39 cellular contexts compared by ENCODE assay signal in the genomic region with DNA sequence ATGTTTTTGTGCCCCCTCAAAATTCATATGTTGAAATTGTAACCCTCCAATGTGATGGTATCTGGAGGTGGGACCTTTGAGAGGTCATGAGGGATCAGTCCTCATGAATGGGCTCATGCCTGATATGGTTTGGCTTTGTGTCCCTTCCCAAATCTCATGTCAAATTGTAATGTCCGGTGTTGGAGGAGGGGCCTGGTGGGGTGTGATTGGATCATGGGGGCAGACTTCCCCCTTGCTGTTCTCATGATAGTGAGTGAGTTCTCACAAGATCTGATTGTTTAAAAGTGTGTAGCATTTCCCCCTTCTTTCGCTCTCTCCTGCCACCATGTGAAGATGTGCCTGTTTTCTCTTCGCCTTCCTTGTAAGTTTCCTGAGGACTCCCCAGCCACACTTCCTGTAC. TPM values are rescaled to one million over a fixed set of nuclear protein-coding genes. Genes with fewer than 3 reads are reported as not detected.
"Had no signal": no experiment of that assay in that cellular context is flagged by ENCODE, and none has a peak within 500 bp of the region (broad histone marks: within the 10 kb centered on the region; RNA-seq: fewer than 3 reads in every experiment).

No MANE protein-coding gene starts in this region.

- H3K9me3 Mint-ChIP-seq: central memory CD8-positive, alpha-beta T cell had no signal

- H3K27ac Mint-ChIP-seq: activated naive CD4-positive, alpha-beta T cell treated with anti-CD3 and anti-CD28 coated beads for 36 hours; activated naive CD4-positive, alpha-beta T cell treated with anti-CD3 and anti-CD28 coated beads, Interleukin-2, amount 10 ng/mL, durations not matched to agents 7 days and 5 days; activated naive CD4-positive, alpha-beta T cell treated with anti-CD3 and anti-CD28 coated beads, Interleukin-2, amount 50 U/mL, for 24 hours; activated naive CD4-positive, alpha-beta T cell treated with anti-CD3 and anti-CD28 coated beads, Interleukin-2, amount 50 U/mL, for 72 hours; activated naive CD8-positive, alpha-beta T cell; activated naive CD8-positive, alpha-beta T cell treated with anti-CD3 and anti-CD28 coated beads for 36 hours; activated naive CD8-positive, alpha-beta T cell treated with anti-CD3 and anti-CD28 coated beads, Interleukin-2, amount 10 ng/mL, durations not matched to agents 7 days and 5 days; activated naive CD8-positive, alpha-beta T cell treated with anti-CD3 and anti-CD28 coated beads, Interleukin-2, amount 50 U/mL, for 24 hours; activated T-cell treated with anti-CD3 and anti-CD28 coated beads, Interleukin-2, amount 50 U/mL, for 24 hours; activated T-cell treated with anti-CD3 and anti-CD28 coated beads, Interleukin-2, amount 50 U/mL, for 72 hours; activated T-helper 1 cell treated with anti-CD3 and anti-CD28 coated beads, Interleukin-12 subunit alpha, Interleukin-12 subunit beta, Interleukin-2, Interleukin-4 antibody, amounts not matched to agents 30 ng/mL and 10 ng/mL and 1 ng/mL, durations not matched to agents 14 hours and 24 hours and 36 hours; activated T-helper 17 cell treated with anti-CD3 and anti-CD28 coated beads, Interleukin-2, amount 50 U/mL, for 72 hours; activated T-helper 2 cell treated with anti-CD3 and anti-CD28 coated beads, Interferon-gamma antibody, Interleukin-2, Interleukin-4, amounts not matched to agents 10 μg/mL and 5 μg/mL and 100 μg/mL, durations not matched to agents 14 hours and 24 hours and 36 hours; brain had no signal

- H3K4me1 Mint-ChIP-seq: activated naive CD4-positive, alpha-beta T cell treated with anti-CD3 and anti-CD28 coated beads, Interleukin-2, amount 10 ng/mL, durations not matched to agents 7 days and 5 days; activated naive CD4-positive, alpha-beta T cell treated with anti-CD3 and anti-CD28 coated beads, Interleukin-2, amount 50 U/mL, for 24 hours; activated naive CD8-positive, alpha-beta T cell treated with anti-CD3 and anti-CD28 coated beads for 36 hours; activated naive CD8-positive, alpha-beta T cell treated with anti-CD3 and anti-CD28 coated beads, Interleukin-2, amount 10 ng/mL, durations not matched to agents 7 days and 5 days; activated naive CD8-positive, alpha-beta T cell treated with anti-CD3 and anti-CD28 coated beads, Interleukin-2, amount 50 U/mL, for 24 hours; activated T-helper 17 cell treated with anti-CD3 and anti-CD28 coated beads, Interleukin-2, amount 50 U/mL, for 72 hours; brain; central memory CD8-positive, alpha-beta T cell had no signal

- H3K27me3 ChIP-seq: ascending aorta, body of pancreas, brain microvascular endothelial cell, cardiac muscle cell had no signal

- DNase-seq: activated effector memory CD4-positive, alpha-beta T cell treated with anti-CD3 and anti-CD28 coated beads, Interleukin-2, amount 50 U/mL, for 16 hours; activated effector memory CD4-positive, alpha-beta T cell treated with Interleukin-2 at 50 U/mL for 16 hours; activated gamma-delta T cell; activated gamma-delta T cell treated with Interleukin-2 at 50 U/mL for 16 hours; activated naive CD4-positive, alpha-beta T cell; activated naive CD4-positive, alpha-beta T cell treated with anti-CD3 and anti-CD28 coated beads for 36 hours; activated naive CD4-positive, alpha-beta T cell treated with anti-CD3 and anti-CD28 coated beads, Interleukin-2, amount 10 ng/mL, durations not matched to agents 7 days and 5 days; activated naive CD4-positive, alpha-beta T cell treated with anti-CD3 and anti-CD28 coated beads, Interleukin-2, amount 50 U/mL, for 16 hours; activated naive CD4-positive, alpha-beta T cell treated with Interleukin-2 at 50 U/mL for 16 hours; activated naive CD8-positive, alpha-beta T cell treated with anti-CD3 and anti-CD28 coated beads for 36 hours; activated naive CD8-positive, alpha-beta T cell treated with anti-CD3 and anti-CD28 coated beads, Interleukin-2, amount 10 ng/mL, durations not matched to agents 7 days and 5 days; activated naive CD8-positive, alpha-beta T cell treated with anti-CD3 and anti-CD28 coated beads, Interleukin-2, amount 50 U/mL, for 24 hours; activated T-cell treated with anti-CD3 and anti-CD28 coated beads for 4 hours; activated T-cell treated with anti-CD3 and anti-CD28 coated beads, Interleukin-2, amount 50 U/mL, for 1 hour; activated T-cell treated with anti-CD3 and anti-CD28 coated beads, Interleukin-2, amount 50 U/mL, for 24 hours; activated T-cell treated with anti-CD3 and anti-CD28 coated beads, Interleukin-2, amount 50 U/mL, for 4 hours; activated T-cell treated with anti-CD3 and anti-CD28 coated beads, Interleukin-2, amount 50 U/mL, for 48 hours; activated T-cell treated with anti-CD3 and anti-CD28 coated beads, Interleukin-2, amount 50 U/mL, for 72 hours; adrenal gland; amniotic stem cell; amygdala; anterior cingulate cortex; aorta; body of pancreas; brain microvascular endothelial cell; caudate nucleus; central memory CD4-positive, alpha-beta T cell; cerebellar nuclear complex had no signal

- ATAC-seq: activated naive CD4-positive, alpha-beta T cell treated with anti-CD3 and anti-CD28 coated beads, Interleukin-2, amount 50 U/mL, for 72 hours; activated naive CD8-positive, alpha-beta T cell treated with anti-CD3 and anti-CD28 coated beads, Interleukin-2, amount 50 U/mL, for 24 hours; activated T-cell treated with anti-CD3 and anti-CD28 coated beads, Interleukin-2, amount 50 U/mL, for 4 hours; activated T-cell treated with anti-CD3 and anti-CD28 coated beads, Interleukin-2, amount 50 U/mL, for 72 hours; activated T-helper 17 cell treated with anti-CD3 and anti-CD28 coated beads, Interleukin-2, amount 50 U/mL, for 72 hours; body of pancreas had no signal

- H3K4me1 ChIP-seq: adrenal gland, ascending aorta, body of pancreas, breast epithelium had no signal

- H3K27ac ChIP-seq: adrenal gland, ascending aorta, body of pancreas, brain microvascular endothelial cell, breast epithelium, cardiac muscle cell had no signal

- H3K4me3 ChIP-seq: adrenal gland, ascending aorta, body of pancreas, breast epithelium, cardiac muscle cell had no signal

- H3K4me3 Mint-ChIP-seq: activated naive CD4-positive, alpha-beta T cell treated with anti-CD3 and anti-CD28 coated beads for 36 hours; activated naive CD4-positive, alpha-beta T cell treated with anti-CD3 and anti-CD28 coated beads, Interleukin-2, amount 10 ng/mL, durations not matched to agents 7 days and 5 days; activated naive CD4-positive, alpha-beta T cell treated with anti-CD3 and anti-CD28 coated beads, Interleukin-2, amount 50 U/mL, for 24 hours; activated naive CD8-positive, alpha-beta T cell; activated naive CD8-positive, alpha-beta T cell treated with anti-CD3 and anti-CD28 coated beads for 36 hours; activated naive CD8-positive, alpha-beta T cell treated with anti-CD3 and anti-CD28 coated beads, Interleukin-2, amount 10 ng/mL, durations not matched to agents 7 days and 5 days; activated naive CD8-positive, alpha-beta T cell treated with anti-CD3 and anti-CD28 coated beads, Interleukin-2, amount 50 U/mL, for 24 hours; activated T-cell treated with anti-CD3 and anti-CD28 coated beads, Interleukin-2, amount 50 U/mL, for 24 hours; activated T-cell treated with anti-CD3 and anti-CD28 coated beads, Interleukin-2, amount 50 U/mL, for 4 hours; activated T-cell treated with anti-CD3 and anti-CD28 coated beads, Interleukin-2, amount 50 U/mL, for 72 hours; activated T-helper 1 cell treated with anti-CD3 and anti-CD28 coated beads, Interleukin-12 subunit alpha, Interleukin-12 subunit beta, Interleukin-2, Interleukin-4 antibody, amounts not matched to agents 30 ng/mL and 10 ng/mL and 1 ng/mL, durations not matched to agents 14 hours and 24 hours and 36 hours; activated T-helper 17 cell treated with anti-CD3 and anti-CD28 coated beads, Interleukin-2, amount 50 U/mL, for 72 hours; brain; central memory CD8-positive, alpha-beta T cell had no signal

- H3K9me3 ChIP-seq: adrenal gland, ascending aorta, body of pancreas, breast epithelium had no signal

- H3K36me3 Mint-ChIP-seq: activated naive CD4-positive, alpha-beta T cell treated with anti-CD3 and anti-CD28 coated beads, Interleukin-2, amount 10 ng/mL, durations not matched to agents 7 days and 5 days; activated naive CD4-positive, alpha-beta T cell treated with anti-CD3 and anti-CD28 coated beads, Interleukin-2, amount 50 U/mL, for 24 hours; activated naive CD8-positive, alpha-beta T cell; activated naive CD8-positive, alpha-beta T cell treated with anti-CD3 and anti-CD28 coated beads, Interleukin-2, amount 10 ng/mL, durations not matched to agents 7 days and 5 days; brain had no signal

- H3K36me3 ChIP-seq: adrenal gland, ascending aorta, brain microvascular endothelial cell, breast epithelium, cardiac muscle cell had no signal

RNA-seq across cellular contexts. Expression of a gene that starts 53.4 kb away (rescaled TPM):
- total RNA-seq: activated naive CD8-positive, alpha-beta T cell treated with anti-CD3 and anti-CD28 coated beads, Interleukin-2, amount 10 ng/mL, durations not matched to agents 7 days and 5 days; activated T-cell treated with anti-CD3 and anti-CD28 coated beads, Interleukin-2, amount 50 U/mL, for 4 hours; activated T-helper 1 cell treated with anti-CD3 and anti-CD28 coated beads, Interleukin-12 subunit alpha, Interleukin-12 subunit beta, Interleukin-2, Interleukin-4 antibody, amounts not matched to agents 30 ng/mL and 10 ng/mL and 1 ng/mL, durations not matched to agents 14 hours and 24 hours and 36 hours; activated T-helper 17 cell treated with anti-CD3 and anti-CD28 coated beads, Interleukin-2, amount 50 U/mL, for 72 hours; activated T-helper 2 cell treated with anti-CD3 and anti-CD28 coated beads, Interferon-gamma antibody, Interleukin-2, Interleukin-4, amounts not matched to agents 10 μg/mL and 5 μg/mL and 100 μg/mL, durations not matched to agents 14 hours and 24 hours and 36 hours; ascending aorta; body of pancreas had no signal
- polyA plus RNA-seq: aorta had no signal
